Comparison of ENCODE assay signal across 1 cellular context in the genomic region with DNA sequence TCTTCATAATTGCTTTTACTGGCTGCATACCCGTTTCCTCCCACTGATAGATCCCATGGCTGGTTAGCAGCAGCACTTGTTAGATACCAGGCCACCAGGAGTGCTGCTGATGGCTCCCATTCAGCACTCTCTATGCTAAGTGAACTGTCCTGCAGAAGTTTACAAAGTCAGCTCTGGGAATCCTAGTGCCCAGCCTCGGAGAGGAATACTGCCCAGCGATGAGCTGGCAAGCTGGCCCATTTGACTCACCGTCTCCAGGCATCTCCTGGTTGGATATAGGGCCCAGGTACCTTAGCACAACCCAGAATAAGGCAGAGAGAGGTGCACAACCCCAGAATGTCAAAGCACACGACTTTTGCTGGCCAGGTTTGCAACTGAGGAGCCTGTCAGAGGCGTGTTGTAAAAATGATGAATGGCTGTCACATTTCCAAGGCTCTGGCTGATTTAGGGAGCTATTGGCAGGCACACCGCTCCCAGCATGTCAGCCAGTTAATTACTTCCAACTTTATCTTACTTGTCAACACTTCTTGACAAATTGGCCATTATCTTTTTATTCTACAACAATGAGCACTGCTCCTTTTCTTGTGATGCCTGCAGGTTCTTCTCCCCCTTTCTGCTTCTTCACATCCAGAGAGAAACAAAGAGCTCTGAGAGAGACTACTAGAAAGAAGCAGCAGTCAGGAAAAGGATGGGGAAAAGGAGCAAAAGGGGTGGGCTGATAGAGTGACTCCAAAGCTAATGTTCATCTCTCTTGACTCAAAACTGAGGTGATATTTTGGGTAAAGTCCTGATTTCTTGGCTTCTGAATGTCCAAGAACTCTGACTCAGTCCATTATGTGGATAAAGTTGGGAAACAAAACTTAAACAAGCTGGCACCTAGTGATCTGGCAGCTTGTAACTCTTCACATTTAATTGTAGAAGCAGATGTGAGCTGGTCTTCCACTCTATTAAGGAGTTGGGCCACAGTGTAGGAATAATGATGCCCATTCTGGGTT.
TF ChIP-seq lines count a peak whose summit lies in the region.

No MANE protein-coding gene starts in this region.

TF ChIP-seq in neural cell, 6 proteins besides CTCF, POLR2A, EP300 and RAD21:
- TF ChIP-seq REST (IDR thresholded peaks at IDR 0.05; ENCODE audit: borderline replicate concordance) (no peak), POLR2AphosphoS5 (IDR thresholded peaks at IDR 0.05) (peak; percentile 88), MXI1 (conservative IDR thresholded peaks at IDR 0.05; ENCODE audit: poor library complexity, severe bottlenecking) (peak; percentile 52)
